Comparison of ENCODE assay signal across 10 cellular contexts in genomic region chr9:7305677-7306076, GRCh38.
"Had no signal": no experiment of that assay in that cellular context is flagged by ENCODE, and none has a peak within 500 bp of the region (broad histone marks: within the 10 kb centered on the region; RNA-seq: fewer than 3 reads in every experiment).

No MANE protein-coding gene starts in this region.

- H3K4me1 ChIP-seq: HAP-1 had no signal

- DNase-seq: GM23248, GOT3, H7, H9, HCEC 1CT, HFFc6 had no signal

- H3K9ac ChIP-seq: GM23248 had no signal

- H3K27ac ChIP-seq: GM23248 had no signal

- H2AFZ ChIP-seq: GM23248, GM23338 had no signal

- ATAC-seq: GM23338, HCT116 had no signal

- H3K4me3 ChIP-seq: GM23248, GM23338, HAP-1 had no signal

- H3K4me2 ChIP-seq: GM23338 had no signal

- H3K36me3 ChIP-seq: HAP-1 had no signal

- H3K9me3 ChIP-seq: HAP-1 had no signal

- FAIRE-seq: H54 had no signal
